Comparison of ENCODE assay signal across 1 cellular context in the genomic region with DNA sequence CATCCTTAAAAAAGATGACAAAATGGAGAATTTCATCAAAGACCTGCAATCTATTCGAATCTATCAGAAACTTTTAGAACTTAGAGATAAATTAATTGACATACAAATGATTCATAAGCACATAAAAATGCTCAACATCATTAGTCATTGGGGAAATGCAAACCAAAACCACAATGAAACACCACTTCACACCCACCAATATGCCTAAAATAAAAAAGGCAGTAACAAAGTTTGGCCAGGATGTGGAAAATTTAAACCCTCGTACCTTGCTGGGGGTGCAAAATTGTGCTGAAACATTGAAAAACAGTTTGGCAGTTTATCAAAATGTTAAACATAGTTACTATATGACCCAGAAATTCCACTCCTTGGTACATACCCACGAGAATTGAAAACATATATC.
TF ChIP-seq lines count a peak whose summit lies in the region.

No MANE protein-coding gene starts in this region.

TF ChIP-seq in HCT116, 20 proteins besides CTCF, POLR2A, EP300 and RAD21:
- TF ChIP-seq, protein P1, sequence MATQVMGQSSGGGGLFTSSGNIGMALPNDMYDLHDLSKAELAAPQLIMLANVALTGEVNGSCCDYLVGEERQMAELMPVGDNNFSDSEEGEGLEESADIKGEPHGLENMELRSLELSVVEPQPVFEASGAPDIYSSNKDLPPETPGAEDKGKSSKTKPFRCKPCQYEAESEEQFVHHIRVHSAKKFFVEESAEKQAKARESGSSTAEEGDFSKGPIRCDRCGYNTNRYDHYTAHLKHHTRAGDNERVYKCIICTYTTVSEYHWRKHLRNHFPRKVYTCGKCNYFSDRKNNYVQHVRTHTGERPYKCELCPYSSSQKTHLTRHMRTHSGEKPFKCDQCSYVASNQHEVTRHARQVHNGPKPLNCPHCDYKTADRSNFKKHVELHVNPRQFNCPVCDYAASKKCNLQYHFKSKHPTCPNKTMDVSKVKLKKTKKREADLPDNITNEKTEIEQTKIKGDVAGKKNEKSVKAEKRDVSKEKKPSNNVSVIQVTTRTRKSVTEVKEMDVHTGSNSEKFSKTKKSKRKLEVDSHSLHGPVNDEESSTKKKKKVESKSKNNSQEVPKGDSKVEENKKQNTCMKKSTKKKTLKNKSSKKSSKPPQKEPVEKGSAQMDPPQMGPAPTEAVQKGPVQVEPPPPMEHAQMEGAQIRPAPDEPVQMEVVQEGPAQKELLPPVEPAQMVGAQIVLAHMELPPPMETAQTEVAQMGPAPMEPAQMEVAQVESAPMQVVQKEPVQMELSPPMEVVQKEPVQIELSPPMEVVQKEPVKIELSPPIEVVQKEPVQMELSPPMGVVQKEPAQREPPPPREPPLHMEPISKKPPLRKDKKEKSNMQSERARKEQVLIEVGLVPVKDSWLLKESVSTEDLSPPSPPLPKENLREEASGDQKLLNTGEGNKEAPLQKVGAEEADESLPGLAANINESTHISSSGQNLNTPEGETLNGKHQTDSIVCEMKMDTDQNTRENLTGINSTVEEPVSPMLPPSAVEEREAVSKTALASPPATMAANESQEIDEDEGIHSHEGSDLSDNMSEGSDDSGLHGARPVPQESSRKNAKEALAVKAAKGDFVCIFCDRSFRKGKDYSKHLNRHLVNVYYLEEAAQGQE (IDR thresholded peaks at IDR 0.05; ENCODE audit: low read depth): no peak
- TF ChIP-seq ZFX (IDR thresholded peaks at IDR 0.05) (no peak), SIN3A (IDR thresholded peaks at IDR 0.05; ENCODE audit: low read depth) (no peak), ZNF274 (IDR thresholded peaks at IDR 0.05; ENCODE audit: low read depth, low read length) (no peak), EGR1 (IDR thresholded peaks at IDR 0.05; ENCODE audit: low read depth) (0 out of 2 replicates have a peak, but pooled peaks have one; percentile 24), EZH2phosphoT487 (IDR thresholded peaks at IDR 0.05; ENCODE audit: borderline replicate concordance) (no peak), JUND (IDR thresholded peaks at IDR 0.05) (peak; percentile 64), TCF7L2 (IDR thresholded peaks at IDR 0.05; ENCODE audit: borderline replicate concordance, extremely low read depth, insufficient read depth, insufficient read length) (no peak), POLR2AphosphoS5 (IDR thresholded peaks at IDR 0.05; ENCODE audit: low read depth, low read length) (no peak), SP1 (IDR thresholded peaks at IDR 0.05; ENCODE audit: low read depth) (peak; percentile 24; the same call in 1 of the 2 replicates), FOSL1 (IDR thresholded peaks at IDR 0.05; ENCODE audit: low read depth) (peak; percentile 66), CBX3 (IDR thresholded peaks at IDR 0.05; ENCODE audit: low read depth) (no peak), EZH2 (IDR thresholded peaks at IDR 0.05) (no peak), ELF1 (IDR thresholded peaks at IDR 0.05; ENCODE audit: borderline replicate concordance, low read depth) (no peak), YY1 (IDR thresholded peaks at IDR 0.05; ENCODE audit: extremely low read depth, insufficient replicate concordance, low read depth, low read length) (no peak), SRF (IDR thresholded peaks at IDR 0.05; ENCODE audit: low read depth) (no peak), CEBPB (IDR thresholded peaks at IDR 0.05; ENCODE audit: low read depth) (no peak)
- TF ChIP-seq, protein P2, sequence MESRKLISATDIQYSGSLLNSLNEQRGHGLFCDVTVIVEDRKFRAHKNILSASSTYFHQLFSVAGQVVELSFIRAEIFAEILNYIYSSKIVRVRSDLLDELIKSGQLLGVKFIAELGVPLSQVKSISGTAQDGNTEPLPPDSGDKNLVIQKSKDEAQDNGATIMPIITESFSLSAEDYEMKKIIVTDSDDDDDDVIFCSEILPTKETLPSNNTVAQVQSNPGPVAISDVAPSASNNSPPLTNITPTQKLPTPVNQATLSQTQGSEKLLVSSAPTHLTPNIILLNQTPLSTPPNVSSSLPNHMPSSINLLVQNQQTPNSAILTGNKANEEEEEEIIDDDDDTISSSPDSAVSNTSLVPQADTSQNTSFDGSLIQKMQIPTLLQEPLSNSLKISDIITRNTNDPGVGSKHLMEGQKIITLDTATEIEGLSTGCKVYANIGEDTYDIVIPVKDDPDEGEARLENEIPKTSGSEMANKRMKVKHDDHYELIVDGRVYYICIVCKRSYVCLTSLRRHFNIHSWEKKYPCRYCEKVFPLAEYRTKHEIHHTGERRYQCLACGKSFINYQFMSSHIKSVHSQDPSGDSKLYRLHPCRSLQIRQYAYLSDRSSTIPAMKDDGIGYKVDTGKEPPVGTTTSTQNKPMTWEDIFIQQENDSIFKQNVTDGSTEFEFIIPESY (IDR thresholded peaks at IDR 0.05; ENCODE audit: extremely low read depth, insufficient replicate concordance, low read length): no peak
- TF ChIP-seq, protein P3, sequence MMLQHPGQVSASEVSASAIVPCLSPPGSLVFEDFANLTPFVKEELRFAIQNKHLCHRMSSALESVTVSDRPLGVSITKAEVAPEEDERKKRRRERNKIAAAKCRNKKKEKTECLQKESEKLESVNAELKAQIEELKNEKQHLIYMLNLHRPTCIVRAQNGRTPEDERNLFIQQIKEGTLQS (IDR thresholded peaks at IDR 0.05): no peak
- TF ChIP-seq, protein P4, sequence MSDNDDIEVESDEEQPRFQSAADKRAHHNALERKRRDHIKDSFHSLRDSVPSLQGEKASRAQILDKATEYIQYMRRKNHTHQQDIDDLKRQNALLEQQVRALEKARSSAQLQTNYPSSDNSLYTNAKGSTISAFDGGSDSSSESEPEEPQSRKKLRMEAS (IDR thresholded peaks at IDR 0.05): no peak
TF ChIP-seq in HCT116: peak in this region for 4.
